32 cellular contexts compared by ENCODE assay signal in the genomic region with DNA sequence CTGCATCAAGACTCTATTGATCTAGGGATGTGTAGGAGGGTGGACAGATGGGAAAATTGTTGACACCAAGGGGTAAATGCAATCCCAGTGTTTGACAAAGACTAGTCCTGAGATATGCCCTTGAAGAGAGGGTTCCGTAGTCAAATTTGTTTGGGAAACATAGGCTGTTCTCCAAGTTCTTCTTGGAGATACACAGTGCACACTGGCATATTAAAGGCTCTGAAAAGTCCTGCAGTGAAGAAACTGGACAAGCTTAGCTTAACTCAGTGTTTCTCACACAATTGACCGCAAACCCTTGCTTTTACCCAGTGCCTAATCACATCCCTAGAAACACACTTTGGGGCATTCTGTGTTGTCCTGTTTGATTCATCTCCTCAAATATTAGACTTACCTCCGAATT. TPM values are rescaled to one million over a fixed set of nuclear protein-coding genes. Genes with fewer than 3 reads are reported as not detected.
"Had no signal": no experiment of that assay in that cellular context is flagged by ENCODE, and none has a peak within 500 bp of the region (broad histone marks: within the 10 kb centered on the region; RNA-seq: fewer than 3 reads in every experiment).

No MANE protein-coding gene starts in this region.

- H3K27me3 ChIP-seq: testis, thyroid gland, tibial nerve, transverse colon, upper lobe of left lung, uterus, vagina had no signal

- H3K27ac ChIP-seq: stomach, suprapubic skin, testis, thoracic aorta, thyroid gland, tibial artery, tibial nerve, transverse colon, upper lobe of left lung, upper lobe of right lung, uterus, vagina had no signal

- FAIRE-seq: urothelium cell line had no signal

- DNase-seq: stimulated activated CD4-positive, alpha-beta T cell treated with anti-CD3 and anti-CD28 coated beads, Interleukin-2, amount 100 ng/mL, for 48 hours; stimulated activated CD4-positive, alpha-beta T cell treated with anti-CD3 and anti-CD28 coated beads, Interleukin-4, amount 100 ng/mL, for 1 hour; stimulated activated CD4-positive, alpha-beta T cell treated with anti-CD3 and anti-CD28 coated beads, Interleukin-4, amount 100 ng/mL, for 24 hours; stimulated activated CD4-positive, alpha-beta T cell treated with anti-CD3 and anti-CD28 coated beads, Interleukin-4, amount 100 ng/mL, for 4 hours; stimulated activated CD8-positive, alpha-beta memory T cell treated with anti-CD3 and anti-CD28 coated beads, Interleukin-4, amount 100 ng/mL, for 48 hours; stimulated activated naive B cell treated with anti-CD40 and anti-IgM and Interleukin-4, amounts not matched to agents 10 μg/mL and 1 μg/mL and 100 μg/mL, for 72 hours; stimulated activated naive CD4-positive, alpha-beta T cell; stimulated activated naive CD4-positive, alpha-beta T cell treated with Interleukin-2 at 50 U/mL for 16 hours; stimulated activated naive CD8-positive, alpha-beta T cell treated with anti-CD3 and anti-CD28 coated beads, Interleukin-15, amount 100 ng/mL, for 72 hours; stimulated activated naive CD8-positive, alpha-beta T cell treated with anti-CD3 and anti-CD28 coated beads, Interleukin-15, Interleukin-2, amounts not matched to agents 100 U/mL and 50 U/mL, for 24 hours; stomach; substantia nigra; testis; thyroid gland; tibial artery; transverse colon; trophoblast cell; upper lobe of left lung; upper lobe of right lung; uterus had no signal

- H3K9me3 ChIP-seq: stomach, suprapubic skin, testis, thoracic aorta, thyroid gland, transverse colon, upper lobe of left lung, upper lobe of right lung, uterus, vagina had no signal

- ATAC-seq: stimulated activated effector memory CD8-positive, alpha-beta T cell treated with anti-CD3 and anti-CD28 coated beads, Interleukin-12 subunit alpha, Interleukin-12 subunit beta, amount 100 ng/mL, for 72 hours; stimulated activated memory B cell treated with anti-CD40 and anti-IgM and Interleukin-4, amounts not matched to agents 10 μg/mL and 1 μg/mL and 100 μg/mL, for 72 hours; stimulated activated naive B cell treated with anti-CD40 and anti-IgM and Interleukin-4, amounts not matched to agents 10 μg/mL and 1 μg/mL and 100 μg/mL, for 72 hours; stimulated activated naive CD8-positive, alpha-beta T cell treated with anti-CD3 and anti-CD28 coated beads, Interleukin-15, amount 100 ng/mL, for 72 hours; stimulated activated naive CD8-positive, alpha-beta T cell treated with anti-CD3 and anti-CD28 coated beads, Interleukin-15, Interleukin-2, amounts not matched to agents 100 U/mL and 50 U/mL, for 24 hours; upper lobe of right lung had no signal

- H3K36me3 ChIP-seq: stomach, suprapubic skin, thoracic aorta, thyroid gland, tibial artery, tibial nerve, transverse colon, upper lobe of left lung, upper lobe of right lung, uterus, vagina had no signal

- H3K4me3 ChIP-seq: stomach, suprapubic skin, testis, thoracic aorta, thyroid gland, tibial artery, tibial nerve, transverse colon, upper lobe of left lung, upper lobe of right lung, uterus, vagina had no signal

- H3K4me1 ChIP-seq: stomach, suprapubic skin, testis, thyroid gland, tibial artery, tibial nerve, transverse colon, upper lobe of left lung, upper lobe of right lung, uterus, vagina had no signal

RNA-seq across cellular contexts. Expression of a gene that starts 10.8 kb away (rescaled TPM):
- total RNA-seq: stomach, subcutaneous adipose tissue, suprapubic skin, temporal lobe, thoracic aorta, thyroid gland, tibial nerve, transverse colon, upper lobe of left lung, upper lobe of right lung, ureter, uterus, vagina had no signal
- polyA plus RNA-seq: stomach had no signal

RNA-seq across cellular contexts. Expression of a gene that starts 41.3 kb away (rescaled TPM):
- total RNA-seq: stomach, subcutaneous adipose tissue, suprapubic skin, temporal lobe, thoracic aorta, thyroid gland, tibial nerve, transverse colon, upper lobe of left lung, upper lobe of right lung, ureter, urinary bladder, uterus, vagina had no signal
- polyA plus RNA-seq: stomach, thymus, urinary bladder had no signal
